Comparison of ENCODE assay signal across 28 cellular contexts in the genomic region with DNA sequence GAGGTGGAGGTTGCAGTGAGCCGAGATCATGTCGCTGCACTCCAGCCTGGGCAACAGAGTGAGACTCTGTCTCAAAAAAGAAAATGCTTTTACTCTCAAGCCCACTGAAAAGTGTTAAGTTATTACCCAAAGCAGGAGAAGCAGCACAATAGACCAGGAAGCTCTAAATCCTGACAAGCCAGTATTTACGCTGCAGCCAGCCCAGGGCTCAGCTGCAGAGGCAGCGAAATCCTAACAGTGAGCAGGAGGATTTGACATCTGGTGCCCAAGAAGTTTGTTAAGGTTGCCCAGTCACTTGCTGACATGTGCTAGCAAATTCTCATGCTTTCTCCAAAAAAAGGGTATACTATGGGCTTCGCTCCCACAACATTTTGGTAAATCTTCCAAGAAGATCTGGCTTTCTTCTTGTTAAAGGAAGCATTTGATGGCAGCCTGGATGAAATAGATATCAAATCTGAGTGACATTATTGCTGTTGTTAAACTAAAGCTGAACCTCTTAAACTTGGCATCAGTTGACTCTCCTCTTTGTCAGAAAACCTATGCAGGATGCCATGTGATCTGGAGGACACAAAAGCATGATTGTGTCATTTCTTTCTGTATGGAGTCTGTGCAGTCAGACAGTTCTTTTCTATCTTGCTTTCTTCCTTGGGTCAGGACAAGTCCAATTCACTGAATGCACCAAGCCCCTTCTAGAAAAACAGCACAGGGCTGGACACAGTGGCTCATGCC.
"Had no signal": no experiment of that assay in that cellular context is flagged by ENCODE, and none has a peak within 500 bp of the region (broad histone marks: within the 10 kb centered on the region; RNA-seq: fewer than 3 reads in every experiment).

No MANE protein-coding gene starts in this region.

- H3K27ac Mint-ChIP-seq: activated CD4-positive, alpha-beta T cell treated with anti-CD3 and anti-CD28 coated beads, Interleukin-2, amount 10 ng/mL, durations not matched to agents 24 days and 14 days; activated naive CD4-positive, alpha-beta T cell treated with anti-CD3 and anti-CD28 coated beads, Interleukin-2, amount 50 U/mL, for 72 hours; activated naive CD8-positive, alpha-beta T cell treated with anti-CD3 and anti-CD28 coated beads, Interleukin-2, amount 50 U/mL, for 24 hours; T-helper 2 cell treated with Interferon-gamma antibody and Interleukin-4, amounts not matched to agents 5 μg/mL and 100 μg/mL, for 36 hours; WTC11 had no signal

- H3K27ac ChIP-seq: ascending aorta, body of pancreas, Peyer's patch, RWPE1, SJCRH30 had no signal

- H3K4me3 Mint-ChIP-seq: activated CD4-positive, alpha-beta T cell treated with anti-CD3 and anti-CD28 coated beads, Interleukin-2, amount 10 ng/mL, durations not matched to agents 24 days and 14 days; activated naive CD8-positive, alpha-beta T cell treated with anti-CD3 and anti-CD28 coated beads, Interleukin-2, amount 50 U/mL, for 24 hours; activated T-cell treated with anti-CD3 and anti-CD28 coated beads, Interleukin-2, amount 50 U/mL, for 4 hours; central memory CD8-positive, alpha-beta T cell; T-helper 2 cell treated with Interferon-gamma antibody and Interleukin-4, amounts not matched to agents 5 μg/mL and 100 μg/mL, for 36 hours; WTC11 had no signal

- H3K9me3 ChIP-seq: ascending aorta, body of pancreas, Peyer's patch, SJCRH30 had no signal

- H3K4me1 ChIP-seq: ascending aorta, body of pancreas, Peyer's patch, SJCRH30 had no signal

- H3K27me3 Mint-ChIP-seq: activated CD4-positive, alpha-beta T cell treated with anti-CD3 and anti-CD28 coated beads, Interleukin-2, amount 10 ng/mL, durations not matched to agents 24 days and 14 days; activated naive CD8-positive, alpha-beta T cell treated with anti-CD3 and anti-CD28 coated beads, Interleukin-2, amount 50 U/mL, for 24 hours; central memory CD8-positive, alpha-beta T cell had no signal

- DNase-seq: activated CD4-positive, alpha-beta T cell treated with anti-CD3 and anti-CD28 coated beads for 1 hour; activated CD4-positive, alpha-beta T cell treated with anti-CD3 and anti-CD28 coated beads, Interleukin-2, amount 10 ng/mL, durations not matched to agents 24 days and 14 days; activated CD4-positive, alpha-beta T cell treated with anti-CD3 and anti-CD28 coated beads, Interleukin-2, amount 50 U/mL, for 48 hours; activated CD8-positive, alpha-beta memory T cell treated with anti-CD3 and anti-CD28 coated beads for 24 hours; activated effector memory CD4-positive, alpha-beta T cell treated with anti-CD3 and anti-CD28 coated beads, Interleukin-2, amount 50 U/mL, for 16 hours; activated naive CD4-positive, alpha-beta T cell treated with Interleukin-2 at 50 U/mL for 16 hours; activated naive CD8-positive, alpha-beta T cell treated with anti-CD3 and anti-CD28 coated beads, Interleukin-2, amount 50 U/mL, for 24 hours; activated T-cell treated with anti-CD3 and anti-CD28 coated beads, Interleukin-2, amount 50 U/mL, for 4 hours; amniotic stem cell; body of pancreas; KG1; NCI-H1092; NCI-H1417; NCI-H2029 treated with DMSO at 0.1 percent for 48 hours; NCI-H345; NCI-H510A; NCI-H526 treated with DMSO at 0.1 percent for 48 hours; Peyer's patch; Right ventricle myocardium superior; SJCRH30; SW 1271 had no signal

- ATAC-seq: activated naive CD4-positive, alpha-beta T cell treated with anti-CD3 and anti-CD28 coated beads, Interleukin-2, amount 50 U/mL, for 72 hours; activated naive CD8-positive, alpha-beta T cell treated with anti-CD3 and anti-CD28 coated beads, Interleukin-2, amount 50 U/mL, for 24 hours; activated T-cell treated with anti-CD3 and anti-CD28 coated beads, Interleukin-2, amount 50 U/mL, for 4 hours; body of pancreas; SK-N-SH treated with all-trans-retinoic acid at 6 μM for 48 hours; WTC11 had no signal

- H3K36me3 ChIP-seq: ascending aorta, Peyer's patch, SJCRH30 had no signal

- H3K27me3 ChIP-seq: ascending aorta, body of pancreas, Peyer's patch, SJCRH30 had no signal

- H3K4me3 ChIP-seq: ascending aorta, body of pancreas, Peyer's patch, SJCRH30 had no signal

- H3K4me1 Mint-ChIP-seq: activated CD4-positive, alpha-beta T cell treated with anti-CD3 and anti-CD28 coated beads, Interleukin-2, amount 10 ng/mL, durations not matched to agents 24 days and 14 days; activated naive CD8-positive, alpha-beta T cell treated with anti-CD3 and anti-CD28 coated beads, Interleukin-2, amount 50 U/mL, for 24 hours; central memory CD8-positive, alpha-beta T cell; WTC11 had no signal
